19 cellular contexts compared by ENCODE assay signal in genomic region chr11:16926868-16927267, GRCh38.
"Had no signal": no experiment of that assay in that cellular context is flagged by ENCODE, and none has a peak within 500 bp of the region (broad histone marks: within the 10 kb centered on the region; RNA-seq: fewer than 3 reads in every experiment).

No MANE protein-coding gene starts in this region.

- FAIRE-seq: colon, endothelial cell of umbilical vein, kidney, small intestine had no signal

- H3K4me3 ChIP-seq: lung, suprapubic skin, thyroid gland, upper lobe of right lung, vagina had no signal

- ATAC-seq: foreskin keratinocyte, left colon, right cardiac atrium, upper lobe of right lung had no signal

- DNase-seq: foreskin keratinocyte; immature natural killer cell; kidney; left colon; left ventricle myocardium superior; mesenchymal stem cell; naive B cell; right cardiac atrium; small intestine; stimulated activated CD4-positive, alpha-beta T cell treated with anti-CD3 and anti-CD28 coated beads, Interleukin-12 subunit alpha, Interleukin-12 subunit beta, amount 100 ng/mL, for 4 hours; stimulated activated naive CD4-positive, alpha-beta T cell; thyroid gland; upper lobe of right lung had no signal

- H3K27ac Mint-ChIP-seq: dendritic cell treated with granulocyte-macrophage colony-stimulating factor and Interleukin-4, amounts not matched to agents 40 ng/mL and 50 ng/mL, for 4 days; immature natural killer cell had no signal

- H3K36me3 Mint-ChIP-seq: immature natural killer cell had no signal

- H3K27ac ChIP-seq: foreskin keratinocyte, suprapubic skin, upper lobe of right lung, vagina had no signal

- H3K27me3 ChIP-seq: thyroid gland, vagina had no signal

- H3K9me3 ChIP-seq: suprapubic skin, thyroid gland, upper lobe of right lung, vagina had no signal

- H3K36me3 ChIP-seq: suprapubic skin, thyroid gland, upper lobe of right lung, vagina had no signal

- H3K9me3 Mint-ChIP-seq: dendritic cell treated with granulocyte-macrophage colony-stimulating factor and Interleukin-4, amounts not matched to agents 40 ng/mL and 50 ng/mL, for 4 days; naive B cell had no signal

- H3K4me3 Mint-ChIP-seq: dendritic cell treated with granulocyte-macrophage colony-stimulating factor and Interleukin-4, amounts not matched to agents 40 ng/mL and 50 ng/mL, for 4 days; immature natural killer cell had no signal
